ENCODE assay signal across 18 cellular contexts in the genomic region with DNA sequence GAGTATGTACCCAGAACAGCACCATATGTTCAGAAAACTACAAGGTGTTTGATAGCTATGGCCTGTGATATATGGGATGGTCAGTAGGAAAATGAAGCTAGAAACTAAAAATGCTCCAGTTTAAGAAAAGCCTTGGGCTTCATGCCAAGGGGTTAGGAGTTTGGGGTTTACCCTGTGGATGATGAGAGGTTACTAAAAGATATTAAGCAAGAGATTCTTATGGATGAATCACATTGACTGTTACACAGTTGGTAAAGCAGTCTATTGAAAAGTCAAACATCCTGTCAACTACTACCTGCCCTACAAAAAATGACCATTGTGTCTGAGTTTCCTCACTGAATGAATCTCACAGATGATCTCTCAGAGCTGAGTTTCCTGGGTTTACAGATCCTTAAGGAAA.
DNase-seq lines count a peak whose midpoint lies in the region; ATAC-seq, FAIRE-seq and TF ChIP-seq lines count a peak whose summit lies in the region.
"Had no signal": no experiment of that assay in that cellular context is flagged by ENCODE, and none has a peak within 500 bp of the region (broad histone marks: within the 10 kb centered on the region; RNA-seq: fewer than 3 reads in every experiment).

No MANE protein-coding gene starts in this region.

- dilution Hi-C loops in keratinocyte (cut with MboI; ENCODE audit: extremely low pct_ligation_motif_present, low sequenced_read_pairs): no loop called here

- no peak for ATAC-seq in HG03520 (IDR thresholded peaks at IDR 0.05; ENCODE audit: unreplicated experiment)
- no peak for ATAC-seq in GM18868 (IDR thresholded peaks at IDR 0.05; ENCODE audit: unreplicated experiment)
- ATAC-seq in HG03097 (IDR thresholded peaks at IDR 0.05; ENCODE audit: low FRiP score, unreplicated experiment): no peak

- H2BK120ac ChIP-seq in mesendoderm (ENCODE audit: low read depth, low read length): no peak overlapping the region

- H3K4ac ChIP-seq in mesendoderm (ENCODE audit: low read depth, low read length): no peak overlapping the region

- H4K5ac ChIP-seq in mesendoderm (ENCODE audit: low read length): no peak overlapping the region

- H2AFZ ChIP-seq in keratinocyte (ENCODE audit: control insufficient read depth, low read length): no peak overlapping the region
- H2AFZ ChIP-seq: PC-9 had no signal

- no peak overlapping the region for H3K56ac ChIP-seq in mesendoderm (ENCODE audit: low read length)

- H3K4me2 ChIP-seq in keratinocyte (ENCODE audit: control insufficient read depth, extremely low read depth, insufficient read depth, low read depth, low read length): no peak overlapping the region
- H3K4me2 ChIP-seq in mesendoderm (ENCODE audit: low read length): no peak overlapping the region
- H3K4me2 ChIP-seq: BLaER1, PC-9 had no signal

- H3K9me3 ChIP-seq in keratinocyte (ENCODE audit: control insufficient read depth, low read depth, low read length): peaks cover 3% of the 10 kb centered on the region
- H3K9me3 ChIP-seq: uterus had no signal

- peak overlapping the region; percentile 67; the same call in 1 of the 2 replicates for H3K27ac ChIP-seq in HL-60 (replicated peaks)
- no peak overlapping the region for H3K27ac ChIP-seq in keratinocyte (ENCODE audit: control insufficient read depth, insufficient read depth, low read length)
- H3K27ac ChIP-seq in mesendoderm (ENCODE audit: low read depth, low read length): no peak overlapping the region
- H3K27ac ChIP-seq: BLaER1, PC-9 had no signal

- H2BK5ac ChIP-seq in mesendoderm (ENCODE audit: low read length): no peak overlapping the region

- H3K36me3 ChIP-seq in keratinocyte (ENCODE audit: control insufficient read depth in 2 of 2, extremely low read depth in 1 of 2, insufficient read depth in 2 of 2, low read length in 2 of 2) (no peaks in the 10 kb centered on the region), mesendoderm (ENCODE audit: control insufficient read depth, insufficient read depth, low read length) (no peaks in the 10 kb centered on the region)
- H3K36me3 ChIP-seq: BLaER1, uterus had no signal

- H3K4me3 ChIP-seq in HL-60 (replicated peaks; ENCODE audit: insufficient read depth, low read length) (no peak overlapping the region), keratinocyte (ENCODE audit: control insufficient read depth in 2 of 3, extremely low read depth in 1 of 3, insufficient read depth in 2 of 3, low read depth in 1 of 3, low read length in 3 of 3) (no peak overlapping the region), mesendoderm (ENCODE audit: low read length) (no peak overlapping the region)
- H3K4me3 ChIP-seq: BLaER1, PC-9, uterus had no signal

- no peak overlapping the region for H2BK15ac ChIP-seq in mesendoderm (replicated peaks; ENCODE audit: low read depth)

- H3K79me2 ChIP-seq in keratinocyte (ENCODE audit: control insufficient read depth, insufficient read depth, low read length): no peaks in the 10 kb centered on the region
- H3K79me2 ChIP-seq in mesendoderm (ENCODE audit: control insufficient read depth, insufficient read depth, low read length): no peaks in the 10 kb centered on the region

- H3K23ac ChIP-seq in mesendoderm (ENCODE audit: low read length): no peak overlapping the region

- no peaks in the 10 kb centered on the region for H4K20me1 ChIP-seq in keratinocyte (ENCODE audit: control insufficient read depth, extremely low read depth, insufficient read depth, low read length)
- H4K20me1 ChIP-seq: BLaER1 had no signal

- FAIRE-seq in keratinocyte (lab: Jason Lieb, UNC): peak; percentile 77

- H3K4me1 ChIP-seq in keratinocyte (ENCODE audit: control insufficient read depth, extremely low read depth, insufficient read depth, low read length) (peaks cover 4% of the 10 kb centered on the region), mesendoderm (ENCODE audit: control insufficient read depth, low read depth, low read length) (no peaks in the 10 kb centered on the region)
- H3K4me1 ChIP-seq: uterus had no signal

- H3K18ac ChIP-seq in mesendoderm (ENCODE audit: low read length): no peak overlapping the region

- TF ChIP-seq CTCF in HL-60 (IDR thresholded peaks at IDR 0.05; ENCODE audit: insufficient read depth, low read length) (no peak), keratinocyte (optimal IDR thresholded peaks at IDR 0.05 in 1 of 3, IDR thresholded peaks at IDR 0.05 in 1 of 3, conservative IDR thresholded peaks at IDR 0.05 in 1 of 3; ENCODE audit: extremely low read depth in 1 of 3, insufficient read depth in 2 of 3, low read length in 3 of 3) (no peak)

- no peaks in the 10 kb centered on the region for H3K79me1 ChIP-seq in mesendoderm (ENCODE audit: low read length)

- DNase-seq in AG20443 (ENCODE audit: low spot score) (peak; percentile 43), HL-60 (ENCODE audit: low read depth in 1 of 2, low spot score in 1 of 2) (peak in 1 of 2 experiments; percentile 53), amniotic epithelial cell (ENCODE audit: low read depth) (peak; percentile 94), keratinocyte (ENCODE audit: low read depth, low spot score) (no peak), mesendoderm (no peak)
- DNase-seq: activated CD4-positive, alpha-beta T cell treated with anti-CD3 and anti-CD28 coated beads, Interleukin-2, amount 50 U/mL, for 48 hours; activated effector memory CD4-positive, alpha-beta T cell treated with Interleukin-2 at 50 U/mL for 16 hours; effector memory CD4-positive, alpha-beta T cell; head of caudate nucleus; NCI-H1092 treated with DMSO at 0.1 percent for 48 hours; PC-9; retina; stimulated activated CD4-positive, alpha-beta T cell treated with anti-CD3 and anti-CD28 coated beads, Interleukin-2, amount 100 ng/mL, for 48 hours; uterus had no signal

- no peak overlapping the region for H3K9ac ChIP-seq in keratinocyte (ENCODE audit: control insufficient read depth, extremely low read depth, insufficient read depth, low read length)
- H3K9ac ChIP-seq in mesendoderm (ENCODE audit: low read length): no peak overlapping the region
- H3K9ac ChIP-seq: BLaER1 had no signal

- no peak overlapping the region for H2AK5ac ChIP-seq in mesendoderm (ENCODE audit: low read length)

- H4K8ac ChIP-seq in mesendoderm (ENCODE audit: low read depth, low read length): no peak overlapping the region

- H3K27me3 ChIP-seq in HL-60 (ENCODE audit: insufficient read depth, poor library complexity, severe bottlenecking): no peaks in the 10 kb centered on the region
- peaks cover 4% of the 10 kb centered on the region for H3K27me3 ChIP-seq in keratinocyte (ENCODE audit: control insufficient read depth, extremely low read depth, insufficient read depth, low read length)
- no peaks in the 10 kb centered on the region for H3K27me3 ChIP-seq in mesendoderm (ENCODE audit: insufficient read depth, low read length, poor library complexity)
- H3K27me3 ChIP-seq: BLaER1, uterus had no signal

- no peaks in the 10 kb centered on the region for H3K9me1 ChIP-seq in keratinocyte (ENCODE audit: control insufficient read depth, extremely low read depth, insufficient read depth, low read length)

Comparison
In these comparisons a context has a peak if more than half of its experiments do, and no peak if none do; other contexts are left out.
1. DNase-seq: peak in AG20443 (single experiment) and amniotic epithelial cell (single experiment); none in keratinocyte (single experiment) and mesendoderm (single experiment).